Comparison of ENCODE assay signal across 8 cellular contexts in genomic region chr11:65593518-65594414, GRCh38. TPM values are rescaled to one million over a fixed set of nuclear protein-coding genes. Genes with fewer than 3 reads are reported as not detected.
DNase-seq lines count a peak whose midpoint lies in the region; ATAC-seq and TF ChIP-seq lines count a peak whose summit lies in the region.

No MANE protein-coding gene starts in this region.

- no peak for TF ChIP-seq POLR2A in HCT116 (IDR thresholded peaks at IDR 0.05; ENCODE audit: borderline replicate concordance, extremely low read depth, insufficient read depth, insufficient read length)

- CTCF ChIA-PET in BJ (lab: Yijun Ruan, JAX) (interaction anchor here (0.8 to 11.8 kb wide), 22 partner anchors 8 to 227 kb away, joined by 3 to 134 read pairs (median 4); partner anchors contain the start of genes EHBP1L1, FAM89B, MAP3K11 and PCNX3), HCT116 (lab: Charles Lee) (interaction anchor here (0.6 to 3.5 kb wide), 15 partner anchors 8 to 69 kb away, joined by 3 to 28 read pairs (median 5); partner anchors contain the start of genes EHBP1L1, FAM89B, PCNX3 and RELA)

- ATAC-seq in HCT116 (peak; percentile 72), HG02884 (IDR thresholded peaks at IDR 0.05; ENCODE audit: unreplicated experiment) (no peak)

- peaks cover 12 to 20% of the 10 kb centered on the region in 2 experiments for H3K4me1 ChIP-seq in HCT116 (ENCODE audit: control insufficient read depth in 1 of 2, insufficient read depth in 2 of 2, low read length in 2 of 2)
- no peaks in the 10 kb centered on the region for H3K4me1 ChIP-seq in fibroblast of lung (ENCODE audit: control insufficient read depth, extremely low read depth, insufficient read depth, low read length)
- H3K4me1 ChIP-seq in osteoblast (ENCODE audit: insufficient read depth, low read length) = no peaks in the 10 kb centered on the region

- intact Hi-C loops in HCT116 (cut with micrococcal nuclease) = no loop called here

- peak overlapping the region; percentile 26; the same call in 1 of the 2 replicates for H3K27ac ChIP-seq in HCT116 (ENCODE audit: low read depth, low read length)
- H3K27ac ChIP-seq in fibroblast of lung (ENCODE audit: insufficient read depth, low read length) = no peak overlapping the region
- no peak overlapping the region for H3K27ac ChIP-seq in osteoblast (ENCODE audit: low read depth, low read length)

- H3K9me2 ChIP-seq in HCT116 (ENCODE audit: insufficient read depth) = no peaks in the 10 kb centered on the region

- RAD21 ChIA-PET in HCT116 (lab: Charles Lee; ENCODE audit: low non-redundant PET in 1 of 2, low total read pairs in 2 of 2, uncharacterized antibody in 2 of 2, unreplicated experiment in 2 of 2) = interaction anchor here (0.7 to 1.0 kb wide), 2 partner anchors 53 kb away, joined by 3 to 5 read pairs; no protein-coding TSS in a partner anchor

- POLR2A ChIA-PET in BJ (lab: Charles Lee) = no interaction called here
- POLR2A ChIA-PET in HCT116 (lab: Charles Lee) = interaction anchor here (0.8 to 1.7 kb wide), 4 partner anchors 19 to 58 kb away, joined by 3 to 5 read pairs (median 4); partner anchors contain the start of gene PCNX3

- H3K79me2 ChIP-seq in HCT116 (ENCODE audit: insufficient read depth, low read length) (no peaks in the 10 kb centered on the region), fibroblast of lung (ENCODE audit: control insufficient read depth, insufficient read depth, low read length) (no peaks in the 10 kb centered on the region), osteoblast (ENCODE audit: insufficient read depth, low read length) (no peaks in the 10 kb centered on the region)

- H3K27me3 ChIP-seq in BJ (ENCODE audit: control insufficient read depth, insufficient read depth, low read length) (no peaks in the 10 kb centered on the region), HCT116 (ENCODE audit: insufficient read depth, low read length) (no peaks in the 10 kb centered on the region), fibroblast of lung (ENCODE audit: control insufficient read depth, insufficient read depth, low read length) (no peaks in the 10 kb centered on the region), osteoblast (ENCODE audit: insufficient read depth, low read length) (no peaks in the 10 kb centered on the region)

- H2AFZ ChIP-seq in HCT116 (ENCODE audit: low read depth, low read length, poor library complexity, severe bottlenecking) (no peak overlapping the region), fibroblast of lung (ENCODE audit: low read length) (no peak overlapping the region), osteoblast (ENCODE audit: low read length) (no peak overlapping the region)

- no peak overlapping the region for H3K4me2 ChIP-seq in HCT116 (ENCODE audit: low read length)
- no peak overlapping the region for H3K4me2 ChIP-seq in fibroblast of lung (ENCODE audit: extremely low read depth, insufficient read depth, low read length)
- no peak overlapping the region for H3K4me2 ChIP-seq in osteoblast (ENCODE audit: insufficient read depth, low read length)

- H3K36me3 ChIP-seq in BJ (ENCODE audit: control insufficient read depth, insufficient read depth, low read length) = peaks cover 24% of the 10 kb centered on the region
- H3K36me3 ChIP-seq in HCT116 (ENCODE audit: control insufficient read depth in 1 of 2, insufficient read depth in 2 of 2, low read length in 2 of 2) = peaks cover 0 to 6% of the 10 kb centered on the region in 2 experiments; a peak in 1 of 4 replicates
- H3K36me3 ChIP-seq in fibroblast of lung (ENCODE audit: control insufficient read depth, insufficient read depth, low read length) = peaks cover 24% of the 10 kb centered on the region
- peaks cover 39% of the 10 kb centered on the region for H3K36me3 ChIP-seq in osteoblast (ENCODE audit: insufficient read depth, low read length)

- TF ChIP-seq CTCF in BJ (IDR thresholded peaks at IDR 0.05; ENCODE audit: insufficient read depth, low read depth, low read length) (peak; percentile 78), HCT116 (IDR thresholded peaks at IDR 0.05 in 2 of 3, conservative IDR thresholded peaks at IDR 0.05 in 1 of 3; ENCODE audit: borderline replicate concordance in 1 of 3, insufficient read depth in 1 of 3, low read depth in 2 of 3, low read length in 2 of 3) (peak; percentile 52 to 86 (median 83); a peak in 5 of 6 replicates), fibroblast of lung (conservative IDR thresholded peaks at IDR 0.05 in 1 of 2, IDR thresholded peaks at IDR 0.05 in 1 of 2; ENCODE audit: low read depth in 1 of 2, low read length in 2 of 2) (peak; percentile 56 to 76), osteoblast (IDR thresholded peaks at IDR 0.05; ENCODE audit: extremely low read depth, low read depth, low read length) (peak; percentile 73)

- TF ChIP-seq RAD21 in HCT116 (IDR thresholded peaks at IDR 0.05; ENCODE audit: low read depth) = peak; percentile 53

- BruUV-seq in HCT116 (replicated peaks; lab: Mats Ljungman, UMichigan) = no TSS peak

- no peak for DNase-seq in BJ (ENCODE audit: low read depth)
- no peak for DNase-seq in HCT116 (ENCODE audit: low read depth, low spot score)
- DNase-seq in activated CD4-positive, alpha-beta T cell treated with anti-CD3 and anti-CD28 coated beads, Interleukin-2, amount 50 U/mL, for 48 hours = peak; percentile 48 to 58
- peak; percentile 27 to 28 for DNase-seq in fibroblast of lung (ENCODE audit: low read depth in 2 of 2)
- peak; percentile 98 for DNase-seq in osteoblast (ENCODE audit: insufficient read length, low spot score, missing footprints)
- DNase-seq in SHP77 treated with DMSO at 0.1 percent for 48 hours (lab: John Stamatoyannopoulos, UW) = no peak
- no peak for DNase-seq in T-helper 1 cell

- H3K9ac ChIP-seq in HCT116 (ENCODE audit: low read length) (no peak overlapping the region), fibroblast of lung (ENCODE audit: insufficient read depth, low read length) (no peak overlapping the region)

- no peaks in the 10 kb centered on the region for H3K9me3 ChIP-seq in HCT116 (ENCODE audit: control insufficient read depth in 1 of 2, insufficient read depth in 1 of 2, low read depth in 1 of 2, low read length in 2 of 2)
- no peaks in the 10 kb centered on the region for H3K9me3 ChIP-seq in fibroblast of lung (ENCODE audit: control insufficient read depth, insufficient read depth, low read depth, low read length)
- no peaks in the 10 kb centered on the region for H3K9me3 ChIP-seq in osteoblast (ENCODE audit: low read depth, low read length)

- H3K4me3 ChIP-seq in BJ (ENCODE audit: low read depth, low read length) (no peak overlapping the region), HCT116 (replicated peaks in 1 of 2; ENCODE audit: low read depth in 1 of 2, low read length in 2 of 2) (no peak overlapping the region), fibroblast of lung (replicated peaks in 1 of 4; ENCODE audit: control extremely low read depth in 1 of 4, insufficient read depth in 1 of 4, low read depth in 3 of 4, low read length in 4 of 4) (no peak overlapping the region), osteoblast (ENCODE audit: insufficient read depth, low read length) (no peak overlapping the region)

- no peaks in the 10 kb centered on the region for H4K20me1 ChIP-seq in HCT116 (ENCODE audit: insufficient read depth)
- H4K20me1 ChIP-seq in fibroblast of lung (ENCODE audit: control insufficient read depth, extremely low read depth, insufficient read depth, low read length) = no peaks in the 10 kb centered on the region
- no peaks in the 10 kb centered on the region for H4K20me1 ChIP-seq in osteoblast (ENCODE audit: insufficient read depth, low read length)

TF ChIP-seq in HCT116, 20 proteins besides CTCF, POLR2A, EP300 and RAD21 (continues in another document):
- TF ChIP-seq ZFX (IDR thresholded peaks at IDR 0.05) (no peak), SIN3A (IDR thresholded peaks at IDR 0.05; ENCODE audit: low read depth) (no peak), SRF (IDR thresholded peaks at IDR 0.05; ENCODE audit: low read depth) (no peak)

RNA-seq across cellular contexts. Expression of gene KCNK7, which starts 1.8 kb away (rescaled TPM):
- polyA plus RNA-seq in BJ (2011; rRNA removed) (0.06 and 0.07 TPM in 2 replicates), fibroblast of lung (not detected in 2 replicates)
- polyA minus RNA-seq in BJ (2011; rRNA and poly(A)+ RNA removed) = not detected in 2 replicates
- total RNA-seq in HCT116 (2021; ENCODE audit: unreplicated experiment) (0.61 TPM), fibroblast of lung (under 0.01 TPM in 1 of 2 replicates, not detected in the other), osteoblast (0.29 TPM in 1 of 2 replicates, not detected in the other)
- 0.66 and 0.91 TPM in 2 replicates for polyA plus RNA-seq in HCT116 (2012)
- 0.10 TPM in 1 of 2 replicates, not detected in the other for polyA plus RNA-seq in fibroblast of lung (2012)
- polyA minus RNA-seq in fibroblast of lung (ENCODE audit: low replicate concordance) = not detected in 2 replicates

RNA-seq across cellular contexts. Expression of gene EHBP1L1, which starts 17.9 kb away (rescaled TPM):
- 17.9 and 30.9 TPM in 2 replicates for polyA plus RNA-seq in BJ (2011; rRNA removed)
- polyA minus RNA-seq in BJ (2011; rRNA and poly(A)+ RNA removed) = 28.1 and 30.8 TPM in 2 replicates
- total RNA-seq in HCT116 (2021; ENCODE audit: unreplicated experiment) = 105 TPM
- 88.5 and 90.6 TPM in 2 replicates for polyA plus RNA-seq in HCT116 (2012)
- total RNA-seq in fibroblast of lung = 46.5 and 53.5 TPM in 2 replicates
- 12.4 and 12.8 TPM in 2 replicates for polyA plus RNA-seq in fibroblast of lung
- 33.0 and 39.0 TPM in 2 replicates for polyA plus RNA-seq in fibroblast of lung (2012)
- 23.5 and 35.6 TPM in 2 replicates for polyA minus RNA-seq in fibroblast of lung (ENCODE audit: low replicate concordance)
- total RNA-seq in osteoblast = 43.9 and 58.6 TPM in 2 replicates

RNA-seq across cellular contexts. Expression of gene MAP3K11, which starts 20.3 kb away (rescaled TPM):
- polyA plus RNA-seq in BJ (2011; rRNA removed) = 11.7 and 18.1 TPM in 2 replicates
- polyA minus RNA-seq in BJ (2011; rRNA and poly(A)+ RNA removed) = 14.3 and 18.0 TPM in 2 replicates
- total RNA-seq in HCT116 (2021; ENCODE audit: unreplicated experiment) = 59.8 TPM
- 38.4 and 39.6 TPM in 2 replicates for polyA plus RNA-seq in HCT116 (2012)
- total RNA-seq in fibroblast of lung = 16.7 and 19.3 TPM in 2 replicates
- polyA plus RNA-seq in fibroblast of lung = 10.6 and 14.7 TPM in 2 replicates
- 20.2 and 31.5 TPM in 2 replicates for polyA plus RNA-seq in fibroblast of lung (2012)
- 45.3 and 49.2 TPM in 2 replicates for polyA minus RNA-seq in fibroblast of lung (ENCODE audit: low replicate concordance)
- 19.4 and 21.4 TPM in 2 replicates for total RNA-seq in osteoblast

RNA-seq across cellular contexts. Expression of gene FAM89B, which starts 21.4 kb away (rescaled TPM):
- polyA plus RNA-seq in BJ (2011; rRNA removed) = 38.2 and 56.9 TPM in 2 replicates
- polyA minus RNA-seq in BJ (2011; rRNA and poly(A)+ RNA removed) = 23.4 and 32.3 TPM in 2 replicates
- 60.0 TPM for total RNA-seq in HCT116 (2021; ENCODE audit: unreplicated experiment)
- polyA plus RNA-seq in HCT116 (2012) = 46.1 and 52.9 TPM in 2 replicates
- total RNA-seq in fibroblast of lung = 17.5 and 23.4 TPM in 2 replicates
- 18.2 and 18.3 TPM in 2 replicates for polyA plus RNA-seq in fibroblast of lung
- polyA plus RNA-seq in fibroblast of lung (2012) = 30.6 and 41.2 TPM in 2 replicates
- polyA minus RNA-seq in fibroblast of lung (ENCODE audit: low replicate concordance) = 43.9 and 64.2 TPM in 2 replicates
- 31.5 and 36.2 TPM in 2 replicates for total RNA-seq in osteoblast

RNA-seq across cellular contexts. Expression of gene PCNX3, which starts 21.8 kb away (rescaled TPM):
- polyA plus RNA-seq in BJ (2011; rRNA removed) = 9.8 and 19.7 TPM in 2 replicates
- 25.0 and 25.7 TPM in 2 replicates for polyA minus RNA-seq in BJ (2011; rRNA and poly(A)+ RNA removed)
- total RNA-seq in HCT116 (2021; ENCODE audit: unreplicated experiment) = 50.4 TPM
- polyA plus RNA-seq in HCT116 (2012) = 32.6 and 43.2 TPM in 2 replicates
- 11.0 and 14.7 TPM in 2 replicates for total RNA-seq in fibroblast of lung
- polyA plus RNA-seq in fibroblast of lung = 8.0 and 14.5 TPM in 2 replicates
- polyA plus RNA-seq in fibroblast of lung (2012) = 16.1 and 25.3 TPM in 2 replicates
- 80.6 and 89.1 TPM in 2 replicates for polyA minus RNA-seq in fibroblast of lung (ENCODE audit: low replicate concordance)
- total RNA-seq in osteoblast = 26.5 and 27.9 TPM in 2 replicates

Comparison
In these comparisons a context has a peak if more than half of its experiments do, and no peak if none do; other contexts are left out.
1. DNase-seq: peak in activated CD4-positive, alpha-beta T cell treated with anti-CD3 and anti-CD28 coated beads, Interleukin-2, amount 50 U/mL, for 48 hours (2 of 2), fibroblast of lung (2 of 2) and osteoblast (single experiment); none in BJ (single experiment), HCT116 (single experiment), SHP77 treated with DMSO at 0.1 percent for 48 hours (single experiment) and T-helper 1 cell (0 of 5).
2. Peak in every context shown above with its lines, with median percentiles within 50 percentile points of each other: CTCF ChIP-seq.